In genomic region chr5:39005566-39006232, GRCh38 we compare ENCODE assay signal across 9 cellular contexts.
A peak's percentile ranks its signal among the peaks of the same experiment; 100 is the strongest.
DNase-seq lines count a peak whose midpoint lies in the region; TF ChIP-seq lines count a peak whose summit lies in the region.
"Had no signal": no experiment of that assay in that cellular context is flagged by ENCODE, and none has a peak within 500 bp of the region (broad histone marks: within the 10 kb centered on the region; RNA-seq: fewer than 3 reads in every experiment).

No MANE protein-coding gene starts in this region.

- H3K9ac ChIP-seq in mesendoderm (ENCODE audit: low read length): no peak overlapping the region

- no peak overlapping the region for H3K56ac ChIP-seq in mesendoderm (ENCODE audit: low read length)

- H3K27ac ChIP-seq in mesendoderm (ENCODE audit: low read depth, low read length): no peak overlapping the region

- no peak overlapping the region for H3K23ac ChIP-seq in mesendoderm (ENCODE audit: low read length)

- H3K18ac ChIP-seq in mesendoderm (ENCODE audit: low read length): no peak overlapping the region

- no peak overlapping the region for H3K4ac ChIP-seq in mesendoderm (ENCODE audit: low read depth, low read length)

- no peak overlapping the region for H4K5ac ChIP-seq in mesendoderm (ENCODE audit: low read length)

- intact Hi-C loops in lower leg skin (cut with DNase I; ENCODE audit: low total_unique reads): no loop called here

- no peaks in the 10 kb centered on the region for H3K4me1 ChIP-seq in mesendoderm (ENCODE audit: control insufficient read depth, low read depth, low read length)

- H2BK5ac ChIP-seq in mesendoderm (ENCODE audit: low read length): no peak overlapping the region

- H3K79me2 ChIP-seq in mesendoderm (ENCODE audit: control insufficient read depth, insufficient read depth, low read length): no peaks in the 10 kb centered on the region

- no peaks in the 10 kb centered on the region for H3K36me3 ChIP-seq in mesendoderm (ENCODE audit: control insufficient read depth, insufficient read depth, low read length)

- TF ChIP-seq CTCF in GM10248 (IDR thresholded peaks at IDR 0.05; ENCODE audit: control extremely low read depth, extremely low read depth, low read depth, missing control alignments) (peak; percentile 18), choroid plexus epithelial cell (conservative IDR thresholded peaks at IDR 0.05; ENCODE audit: low read depth, low read length) (peak; percentile 65), lower leg skin (IDR thresholded peaks at IDR 0.05) (no peak)

- DNase-seq in GM10248 (ENCODE audit: extremely low spot score) (no peak), M059J (ENCODE audit: low read depth) (peak; percentile 25), choroid plexus epithelial cell (ENCODE audit: low read depth) (peak; percentile 69), mesendoderm (peak; percentile 60), NCI-H1092 (lab: John Stamatoyannopoulos, UW) (no peak), LoVo (ENCODE audit: low spot score) (no peak), DMS 273 (lab: John Stamatoyannopoulos, UW; ENCODE audit: unreplicated experiment) (no peak), lower leg skin (ENCODE audit: low spot score in 2 of 2) (no peak)
- DNase-seq: MM.1S had no signal

- no peak overlapping the region for H2BK15ac ChIP-seq in mesendoderm (replicated peaks; ENCODE audit: low read depth)

- H2BK120ac ChIP-seq in mesendoderm (ENCODE audit: low read depth, low read length): no peak overlapping the region

- H3K4me3 ChIP-seq in choroid plexus epithelial cell (ENCODE audit: low read depth, low read length) (no peak overlapping the region), mesendoderm (ENCODE audit: low read length) (no peak overlapping the region), lower leg skin (ENCODE audit: low read depth, poor library complexity, severe bottlenecking) (no peak overlapping the region)

- no CpG with 5 or more reads among the region's 3 CpGs for WGBS in mesendoderm (ENCODE audit: extremely low coverage, insufficient coverage, low lambda C conversion rate)
- WGBS in lower leg skin, 2 donors: 90 to 94% methylated on average over 3 of the region's 3 CpGs

- H3K79me1 ChIP-seq in mesendoderm (ENCODE audit: low read length): no peaks in the 10 kb centered on the region

- H3K4me2 ChIP-seq in mesendoderm (ENCODE audit: low read length): no peak overlapping the region

- TF ChIP-seq POLR2A in lower leg skin (IDR thresholded peaks at IDR 0.05): no peak

- POLR2A ChIA-PET in GM10248 (lab: Yijun Ruan, JAX): no interaction called here

- H2AK5ac ChIP-seq in mesendoderm (ENCODE audit: low read length): no peak overlapping the region

- no peak overlapping the region for H4K8ac ChIP-seq in mesendoderm (ENCODE audit: low read depth, low read length)

- H3K27me3 ChIP-seq in mesendoderm (ENCODE audit: insufficient read depth, low read length, poor library complexity): no peaks in the 10 kb centered on the region

- CTCF ChIA-PET in GM10248 (lab: Yijun Ruan, JAX): interaction anchor here (3.5 kb wide), 1 partner anchor 75 kb away, joined by 16 read pairs; no protein-coding TSS in a partner anchor

Comparison
In these comparisons a context has a peak if more than half of its experiments do, and no peak if none do; other contexts are left out.
1. DNase-seq: peak in M059J (single experiment), choroid plexus epithelial cell (single experiment) and mesendoderm (single experiment); none in GM10248 (single experiment), NCI-H1092 (single experiment), LoVo (single experiment), DMS 273 (single experiment) and lower leg skin (0 of 2).
2. CTCF ChIP-seq: peak in GM10248 (single experiment) and choroid plexus epithelial cell (single experiment); none in lower leg skin (0 of 3).